In genomic region chr10:126502481-126502880, GRCh38 we compare ENCODE assay signal across 23 cellular contexts.
A peak's percentile ranks its signal among the peaks of the same experiment; 100 is the strongest.
DNase-seq lines count a peak whose midpoint lies in the region; ATAC-seq, FAIRE-seq and TF ChIP-seq lines count a peak whose summit lies in the region.
"Had no signal": no experiment of that assay in that cellular context is flagged by ENCODE, and none has a peak within 500 bp of the region (broad histone marks: within the 10 kb centered on the region; RNA-seq: fewer than 3 reads in every experiment).

No MANE protein-coding gene starts in this region.

- H3K9me3 ChIP-seq in SJCRH30 (replicated peaks) = no peaks in the 10 kb centered on the region

- no peak overlapping the region for H3K4me3 ChIP-seq in choroid plexus epithelial cell (ENCODE audit: low read depth, low read length)
- no peak overlapping the region for H3K4me3 ChIP-seq in SJCRH30

- ATAC-seq in GM19035 (IDR thresholded peaks at IDR 0.05; ENCODE audit: unreplicated experiment) = no peak
- ATAC-seq: Panc1, SK-N-SH treated with all-trans-retinoic acid at 6 μM for 48 hours had no signal

- no peaks in the 10 kb centered on the region for H3K27me3 ChIP-seq in SJCRH30

- TF ChIP-seq CTCF in choroid plexus epithelial cell (conservative IDR thresholded peaks at IDR 0.05; ENCODE audit: low read depth, low read length) (no peak), D721Med (IDR thresholded peaks at IDR 0.05; ENCODE audit: insufficient read depth, missing control alignments) (no peak)

- no peak overlapping the region for H3K27ac ChIP-seq in SJCRH30
- H3K27ac ChIP-seq: 22Rv1 had no signal

- no peak for FAIRE-seq in D721Med (lab: Jason Lieb, UNC)
- FAIRE-seq: H1 had no signal

- DNase-seq in AG08395 (ENCODE audit: low spot score) (peak; percentile 26), GM04504 (ENCODE audit: low read depth) (peak; percentile 26), choroid plexus epithelial cell (ENCODE audit: low read depth) (peak; percentile 23), kidney tubule cell (ENCODE audit: low spot score) (peak; percentile 16), HT-29 (ENCODE audit: low spot score) (no peak), D721Med (ENCODE audit: insufficient read length, low spot score) (no peak), SJCRH30 (no peak)
- DNase-seq: ACHN, DMS53, EL, MV-4-11, NCI-H1105 treated with DMSO at 0.1 percent for 48 hours, NCI-H1694, NCI-H2081, NCI-H2171 treated with DMSO at 0.1 percent for 48 hours, NCI-H524 treated with DMSO at 0.1 percent for 48 hours, NCI-H82, SIG-M5 had no signal

- peaks cover 8% of the 10 kb centered on the region; the same call in 1 of the 2 replicates for H3K4me1 ChIP-seq in SJCRH30

- no peaks in the 10 kb centered on the region for H3K36me3 ChIP-seq in SJCRH30

Comparison
In these comparisons a context has a peak if more than half of its experiments do, and no peak if none do; other contexts are left out.
1. DNase-seq: peak in AG08395 (single experiment), GM04504 (single experiment), choroid plexus epithelial cell (single experiment) and kidney tubule cell (single experiment); none in HT-29 (single experiment), D721Med (single experiment) and SJCRH30 (0 of 2).